Comparison of ENCODE assay signal across 16 cellular contexts in genomic region chr16:35574011-35574410, GRCh38.
DNase-seq lines count a peak whose midpoint lies in the region; ATAC-seq and TF ChIP-seq lines count a peak whose summit lies in the region.
"Had no signal": no experiment of that assay in that cellular context is flagged by ENCODE, and none has a peak within 500 bp of the region (broad histone marks: within the 10 kb centered on the region; RNA-seq: fewer than 3 reads in every experiment).

No MANE protein-coding gene starts in this region.

- peak overlapping the region; percentile 60; the same call in 1 of the 2 replicates for H3K9ac ChIP-seq in ES-I3 (ENCODE audit: low read depth, low read length)
- H3K9ac ChIP-seq: GM23248 had no signal

- no peak for ATAC-seq in HG02840 (IDR thresholded peaks at IDR 0.05; ENCODE audit: low FRiP score, unreplicated experiment)
- ATAC-seq: HCT116 had no signal

- no peak overlapping the region for H3K4me3 ChIP-seq in H7 (ENCODE audit: insufficient read depth, low read depth, low read length)
- peak overlapping the region; percentile 9 to 39 for H3K4me3 ChIP-seq in testis
- no peak overlapping the region for H3K4me3 ChIP-seq in breast epithelium
- H3K4me3 ChIP-seq: GM23248 had no signal

- TF ChIP-seq POLR2A in testis (IDR thresholded peaks at IDR 0.05) (no peak), breast epithelium (IDR thresholded peaks at IDR 0.05) (no peak)

- no peak for TF ChIP-seq CTCF in testis (IDR thresholded peaks at IDR 0.05)
- TF ChIP-seq CTCF in breast epithelium (IDR thresholded peaks at IDR 0.05), result no peak

- H3K9me3 ChIP-seq in ES-I3 (ENCODE audit: control insufficient read depth, insufficient read depth, low read length), result no peaks in the 10 kb centered on the region
- no peaks in the 10 kb centered on the region for H3K9me3 ChIP-seq in testis
- H3K9me3 ChIP-seq in breast epithelium, result peaks cover 34 to 45% of the 10 kb centered on the region in 2 donors

- peak; percentile 16 for DNase-seq in H7
- peak; percentile 31 for DNase-seq in NCI-H2227 treated with DMSO at 0.1 percent for 48 hours (lab: John Stamatoyannopoulos, UW)
- DNase-seq in testis, result no peak
- DNase-seq in breast epithelium (ENCODE audit: low spot score in 2 of 2), result no peak
- DNase-seq in medulla oblongata (ENCODE audit: extremely low spot score), result no peak
- DNase-seq: C1 segment of cervical spinal cord; Calu3; CD4-positive, alpha-beta memory T cell; COR-L47; DMS53; DMS79 treated with DMSO at 0.1 percent for 48 hours; GM23248; H9 had no signal

- intact Hi-C loops in testis (cut with DNase I; ENCODE audit: low total_unique reads), result no loop called here
- intact Hi-C loops in breast epithelium (cut with DNase I; ENCODE audit: low total_unique reads), result no loop called here

- WGBS in testis, 2 donors, result 34 to 45% methylated on average over 29 of the region's 29 CpGs

- H3K27ac ChIP-seq in testis (no peak overlapping the region), breast epithelium (no peak overlapping the region)
- H3K27ac ChIP-seq: GM23248 had no signal

- H3K4me1 ChIP-seq in ES-I3 (ENCODE audit: insufficient read depth, low read length), result no peaks in the 10 kb centered on the region
- no peaks in the 10 kb centered on the region for H3K4me1 ChIP-seq in testis
- H3K4me1 ChIP-seq in breast epithelium, result no peaks in the 10 kb centered on the region

- H3K27me3 ChIP-seq in H7 (ENCODE audit: control insufficient read depth, insufficient read depth, low read length) (no peaks in the 10 kb centered on the region), testis (no peaks in the 10 kb centered on the region), breast epithelium (no peaks in the 10 kb centered on the region)

- H3K36me3 ChIP-seq in ES-I3 (ENCODE audit: insufficient read depth, low read length), result no peaks in the 10 kb centered on the region
- H3K36me3 ChIP-seq in H7 (replicated peaks; ENCODE audit: control insufficient read depth, insufficient read depth, low read length), result no peaks in the 10 kb centered on the region
- H3K36me3 ChIP-seq in testis (ENCODE audit: low read depth, missing control alignments), result no peaks in the 10 kb centered on the region
- H3K36me3 ChIP-seq in breast epithelium, result no peaks in the 10 kb centered on the region

Comparison
In these comparisons a context has a peak if more than half of its experiments do, and no peak if none do; other contexts are left out.
1. DNase-seq: peak in H7 (single experiment) and NCI-H2227 treated with DMSO at 0.1 percent for 48 hours (single experiment); none in testis (single experiment), breast epithelium (0 of 2) and medulla oblongata (single experiment).
2. H3K4me3 ChIP-seq: peak in testis (2 of 2); none in H7 (single experiment) and breast epithelium (0 of 3).